ENCODE assay signal across 9 cellular contexts in genomic region chr17:44981221-44981968, GRCh38. TPM values are rescaled to one million over a fixed set of nuclear protein-coding genes. Genes with fewer than 3 reads are reported as not detected.
DNase-seq lines count a peak whose midpoint lies in the region; ATAC-seq and TF ChIP-seq lines count a peak whose summit lies in the region.
"Had no signal": no experiment of that assay in that cellular context is flagged by ENCODE, and none has a peak within 500 bp of the region (broad histone marks: within the 10 kb centered on the region; RNA-seq: fewer than 3 reads in every experiment).

No MANE protein-coding gene starts in this region.

- H3K9me3 ChIP-seq in Panc1 (ENCODE audit: control insufficient read depth, insufficient read depth, low read depth, low read length) = no peaks in the 10 kb centered on the region
- H3K9me3 ChIP-seq: SK-N-SH had no signal

- H3K27me3 ChIP-seq in Panc1 (ENCODE audit: control insufficient read depth, insufficient read depth, low read length) = no peaks in the 10 kb centered on the region

- H3K4me3 Mint-ChIP-seq in HFFc6 (peak overlapping the region; percentile 85), progenitor cell of endocrine pancreas (ENCODE audit: low read depth) (no peak overlapping the region)

- TF ChIP-seq CTCF in HFFc6 (IDR thresholded peaks at IDR 0.05) (no peak), Panc1 (IDR thresholded peaks at IDR 0.05) (no peak), progenitor cell of endocrine pancreas (IDR thresholded peaks at IDR 0.05; ENCODE audit: unreplicated experiment) (no peak)

- H3K4me3 ChIP-seq in Panc1 (ENCODE audit: low read depth in 2 of 2, low read length in 2 of 2) = peak overlapping the region in 1 of 2 experiments; percentile 52; a peak in 2 of 4 replicates

- H3K36me3 ChIP-seq in Panc1 (ENCODE audit: control insufficient read depth, insufficient read depth, low read length) = no peaks in the 10 kb centered on the region

- 0 out of 2 replicates have a peak overlapping the region, but pooled peaks have one; percentile 34 for H3K27ac ChIP-seq in Panc1 (ENCODE audit: low read length)

- CTCF ChIA-PET in Panc1 (lab: Charles Lee) = no interaction called here

- no peaks in the 10 kb centered on the region for H3K36me3 Mint-ChIP-seq in HFFc6 (ENCODE audit: low read depth)
- no peaks in the 10 kb centered on the region for H3K36me3 Mint-ChIP-seq in progenitor cell of endocrine pancreas (ENCODE audit: insufficient read depth)

- H3K27me3 Mint-ChIP-seq in HFFc6 (ENCODE audit: insufficient read depth) (peaks cover 25% of the 10 kb centered on the region), progenitor cell of endocrine pancreas (peaks cover 15% of the 10 kb centered on the region)

- ATAC-seq in Panc1 (peak; percentile 59; the same call in 1 of the 2 replicates), esophagus mucosa (peak; percentile 60), SK-N-SH treated with all-trans-retinoic acid at 6 μM for 48 hours (no peak), HG02571 (IDR thresholded peaks at IDR 0.05; ENCODE audit: unreplicated experiment) (no peak)
- no peak for ATAC-seq in stimulated activated naive CD8-positive, alpha-beta T cell treated with anti-CD3 and anti-CD28 coated beads, Interleukin-15, Interleukin-2, amounts not matched to agents 100 U/mL and 50 U/mL, for 24 hours

- in situ Hi-C loops in Panc1 (cut with HindIII; ENCODE audit: low pct_unique_long_range_greater_than_20kb, low sequenced_read_pairs) = no loop called here

- H3K4me1 Mint-ChIP-seq in HFFc6 (ENCODE audit: low read depth) = peaks cover 13% of the 10 kb centered on the region
- H3K4me1 Mint-ChIP-seq in progenitor cell of endocrine pancreas (ENCODE audit: low read depth) = peaks cover 35% of the 10 kb centered on the region

- H3K4me1 ChIP-seq in Panc1 (ENCODE audit: control insufficient read depth, insufficient read depth, low read length) = peaks cover 8% of the 10 kb centered on the region

- POLR2A ChIA-PET in Panc1 (lab: Charles Lee) = no interaction called here

- peak overlapping the region; percentile 58 for H3K27ac Mint-ChIP-seq in HFFc6
- H3K27ac Mint-ChIP-seq in progenitor cell of endocrine pancreas = peak overlapping the region; percentile 84

- intact Hi-C loops in Panc1 (cut with micrococcal nuclease; ENCODE audit: unreplicated experiment) = no loop called here

- H3K9me3 Mint-ChIP-seq in HFFc6 (no peaks in the 10 kb centered on the region), progenitor cell of endocrine pancreas (ENCODE audit: low read depth) (no peaks in the 10 kb centered on the region)

- DNase-seq in HFFc6 (peak; percentile 25), Panc1 (ENCODE audit: low read depth, low spot score) (peak; percentile 69), progenitor cell of endocrine pancreas (ENCODE audit: low spot score, unreplicated experiment) (no peak)
- DNase-seq in stimulated activated naive CD8-positive, alpha-beta T cell treated with anti-CD3 and anti-CD28 coated beads, Interleukin-15, Interleukin-2, amounts not matched to agents 100 U/mL and 50 U/mL, for 24 hours = no peak
- DNase-seq: H7 had no signal

- no TSS peak for BruUV-seq in Panc1 (replicated peaks; lab: Mats Ljungman, UMichigan)

TF ChIP-seq in SK-N-SH treated with all-trans-retinoic acid at 6 μM for 48 hours, 23 proteins besides CTCF, POLR2A, EP300 and RAD21:
- no peak for TF ChIP-seq POU6F1 (CRISPR knock-in tag; IDR thresholded peaks at IDR 0.05; ENCODE audit: borderline replicate concordance, low read depth)
- no peak for TF ChIP-seq CSDC2 (CRISPR knock-in tag; IDR thresholded peaks at IDR 0.05)
- TF ChIP-seq ZNF8 (CRISPR knock-in tag; IDR thresholded peaks at IDR 0.05) = no peak
- TF ChIP-seq RARB (CRISPR knock-in tag; IDR thresholded peaks at IDR 0.05) = no peak
- no peak for TF ChIP-seq TSHZ2 (CRISPR knock-in tag; IDR thresholded peaks at IDR 0.05)
- TF ChIP-seq ARNTL (CRISPR knock-in tag; IDR thresholded peaks at IDR 0.05; ENCODE audit: borderline replicate concordance, low read depth) = no peak
- no peak for TF ChIP-seq CSRNP3 (CRISPR knock-in tag; IDR thresholded peaks at IDR 0.05)
- no peak for TF ChIP-seq ZFP3 (CRISPR knock-in tag; IDR thresholded peaks at IDR 0.05)
- no peak for TF ChIP-seq ZC3H10 (CRISPR knock-in tag; IDR thresholded peaks at IDR 0.05)
- TF ChIP-seq ZFP30 (CRISPR knock-in tag; IDR thresholded peaks at IDR 0.05) = no peak
- no peak for TF ChIP-seq SNAI2 (CRISPR knock-in tag; IDR thresholded peaks at IDR 0.05)

RNA-seq across cellular contexts. Expression of gene C1QL1, which starts 13.3 kb away (rescaled TPM):
- under 1 TPM in 5 of 6 experiments, not detected in 1; 0.19 to 0.36 (median 0.25) TPM for total RNA-seq in HFFc6 (2021; fragmentation: NEBNext Ultra II Directional; extraction: Animal tissue kit (Norgen Biotek cat#: 25700))
- total RNA-seq in Panc1 (2021; ENCODE audit: unreplicated experiment) (9.5 TPM), esophagus mucosa (0.12 TPM), progenitor cell of endocrine pancreas (36.2 and 37.0 TPM in 2 replicates)
- polyA plus RNA-seq in Panc1 (2012; ENCODE audit: insufficient read length) = 18.2 TPM

RNA-seq across cellular contexts. Expression of gene KIF18B, which starts 33.8 kb away (rescaled TPM):
- total RNA-seq in HFFc6 (2021; fragmentation: NEBNext Ultra II Directional; extraction: Animal tissue kit (Norgen Biotek cat#: 25700)) = 10 to 100 TPM; 11.4 to 25.6 (median 24.1) TPM
- total RNA-seq in Panc1 (2021; ENCODE audit: unreplicated experiment) = 31.3 TPM
- 12.2 TPM for polyA plus RNA-seq in Panc1 (2012; ENCODE audit: insufficient read length)
- 10.4 TPM for total RNA-seq in esophagus mucosa
- total RNA-seq in progenitor cell of endocrine pancreas = 27.7 and 32.2 TPM in 2 replicates

Comparison
In these comparisons a context has a peak if more than half of its experiments do, and no peak if none do; other contexts are left out.
1. DNase-seq: peak in HFFc6 (single experiment) and Panc1 (single experiment); none in progenitor cell of endocrine pancreas (single experiment) and stimulated activated naive CD8-positive, alpha-beta T cell treated with anti-CD3 and anti-CD28 coated beads, Interleukin-15, Interleukin-2, amounts not matched to agents 100 U/mL and 50 U/mL, for 24 hours (single experiment).
2. ATAC-seq: peak in Panc1 (single experiment) and esophagus mucosa (single experiment); none in SK-N-SH treated with all-trans-retinoic acid at 6 μM for 48 hours (single experiment), HG02571 (single experiment) and stimulated activated naive CD8-positive, alpha-beta T cell treated with anti-CD3 and anti-CD28 coated beads, Interleukin-15, Interleukin-2, amounts not matched to agents 100 U/mL and 50 U/mL, for 24 hours (single experiment).